Comparison of ENCODE assay signal across 9 cellular contexts in the genomic region with DNA sequence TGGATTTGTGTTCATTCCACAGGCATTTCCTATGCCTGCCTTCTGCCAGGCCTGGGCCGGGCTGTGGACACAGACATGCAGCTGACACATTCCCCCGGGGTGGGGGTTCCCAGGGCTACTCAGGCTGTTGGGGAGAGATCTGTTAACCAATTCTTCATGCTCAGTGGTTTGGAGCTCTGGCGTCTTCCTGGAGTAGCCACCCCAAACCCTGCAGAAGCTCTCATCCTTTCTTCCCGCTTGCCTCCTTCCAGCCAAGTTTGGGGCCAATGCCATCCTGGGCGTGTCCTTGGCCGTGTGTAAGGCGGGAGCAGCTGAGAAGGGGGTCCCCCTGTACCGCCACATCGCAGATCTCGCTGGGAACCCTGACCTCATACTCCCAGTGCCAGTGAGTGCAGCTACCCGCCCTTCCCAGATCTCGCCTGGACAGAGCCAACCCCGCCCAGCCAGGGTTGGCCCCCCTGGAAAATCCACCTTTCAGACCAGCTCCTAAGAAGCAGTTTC. TPM values are rescaled to one million over a fixed set of nuclear protein-coding genes. Genes with fewer than 3 reads are reported as not detected.
DNase-seq lines count a peak whose midpoint lies in the region; ATAC-seq and TF ChIP-seq lines count a peak whose summit lies in the region.
"Had no signal": no experiment of that assay in that cellular context is flagged by ENCODE, and none has a peak within 500 bp of the region (broad histone marks: within the 10 kb centered on the region; RNA-seq: fewer than 3 reads in every experiment).

No MANE protein-coding gene starts in this region.

- ATAC-seq in HG03135 (IDR thresholded peaks at IDR 0.05; ENCODE audit: unreplicated experiment), result no peak

- H3K9ac ChIP-seq in HUES6 (ENCODE audit: low read length) (peak overlapping the region; percentile 38), neural progenitor cell (no peak overlapping the region)

- peak overlapping the region; percentile 27 for H3K4me3 Mint-ChIP-seq in neural progenitor cell
- H3K4me3 Mint-ChIP-seq in immature natural killer cell, result no peak overlapping the region

- H3K4me2 ChIP-seq in neural progenitor cell, result no peak overlapping the region

- no peak overlapping the region for H3K4me3 ChIP-seq in HUES6 (ENCODE audit: low read depth, low read length)
- H3K4me3 ChIP-seq in neural progenitor cell, result no peak overlapping the region

- H3K27me3 Mint-ChIP-seq in neural progenitor cell (ENCODE audit: insufficient read depth, low read depth), result peaks cover 9% of the 10 kb centered on the region
- H3K27me3 Mint-ChIP-seq in immature natural killer cell (ENCODE audit: low read depth in 3 of 3), result peaks cover 6 to 11% (median 7%) of the 10 kb centered on the region in 3 donors

- no peaks in the 10 kb centered on the region for H3K27me3 ChIP-seq in HUES6 (ENCODE audit: control insufficient read depth, insufficient read depth, low read length)
- H3K27me3 ChIP-seq in neural progenitor cell, result no peaks in the 10 kb centered on the region

- peaks cover 43% of the 10 kb centered on the region for H3F3A ChIP-seq in neural progenitor cell (ENCODE audit: low read depth)

- peaks cover 31% of the 10 kb centered on the region for H3K4me1 ChIP-seq in HUES6 (ENCODE audit: control insufficient read depth, insufficient read depth, low read length)
- peaks cover 13% of the 10 kb centered on the region for H3K4me1 ChIP-seq in neural progenitor cell

- no peaks in the 10 kb centered on the region for H4K20me1 ChIP-seq in neural progenitor cell (ENCODE audit: low read depth)

- H3K27ac Mint-ChIP-seq in neural progenitor cell, result peak overlapping the region; percentile 1
- H3K27ac Mint-ChIP-seq in immature natural killer cell, result no peak overlapping the region

- TF ChIP-seq CTCF in neural progenitor cell (IDR thresholded peaks at IDR 0.05), result no peak

- H3K27ac ChIP-seq in HUES6 (ENCODE audit: low read depth, low read length) (no peak overlapping the region), neural progenitor cell (no peak overlapping the region)

- peaks cover 5% of the 10 kb centered on the region for H3K79me2 ChIP-seq in neural progenitor cell (ENCODE audit: low read depth)

- H3K36me3 ChIP-seq in HUES6 (ENCODE audit: control insufficient read depth, insufficient read depth, low read length) (no peaks in the 10 kb centered on the region; the same call in 1 of the 2 replicates), neural progenitor cell (no peaks in the 10 kb centered on the region)

- no peaks in the 10 kb centered on the region for H3K9me3 ChIP-seq in HUES6 (ENCODE audit: control insufficient read depth, insufficient read depth, low read depth, low read length)
- H3K9me3 ChIP-seq in neural progenitor cell (ENCODE audit: low read depth), result no peaks in the 10 kb centered on the region

- H3K4me1 Mint-ChIP-seq in neural progenitor cell (peaks cover 27% of the 10 kb centered on the region), immature natural killer cell (peaks cover 13 to 21% of the 10 kb centered on the region in 2 donors)

- H3K36me3 Mint-ChIP-seq in neural progenitor cell (peaks cover 13% of the 10 kb centered on the region), immature natural killer cell (no peaks in the 10 kb centered on the region)

- DNase-seq in AG08395 (ENCODE audit: low spot score) (peak; percentile 86), dedifferentiated amniotic fluid mesenchymal stem cell (ENCODE audit: extremely low spot score) (peak; percentile 40), neural progenitor cell (ENCODE audit: low spot score) (no peak), NCI-H510A (lab: John Stamatoyannopoulos, UW) (no peak), immature natural killer cell (no peak), NCI-H1048 (lab: John Stamatoyannopoulos, UW) (no peak)
- DNase-seq: GOT3 had no signal

- H2AFZ ChIP-seq in neural progenitor cell (replicated peaks), result no peak overlapping the region

- H3K9me3 Mint-ChIP-seq in neural progenitor cell (no peaks in the 10 kb centered on the region), immature natural killer cell (peaks cover 0 to 1% (median 0%) of the 10 kb centered on the region in 6 donors)

RNA-seq across cellular contexts. Expression of gene ENO3, which starts 2.6 kb away (rescaled TPM):
- 20.8 and 24.5 TPM in 2 replicates for total RNA-seq in neural progenitor cell (ENCODE audit: low replicate concordance)
- polyA plus RNA-seq in immature natural killer cell, result 1 to 10 TPM; 1.6 to 4.2 (median 4.1) TPM

RNA-seq across cellular contexts. Expression of gene PFN1, which starts 5.2 kb away (rescaled TPM):
- 203 and 458 TPM in 2 replicates for total RNA-seq in neural progenitor cell (ENCODE audit: low replicate concordance)
- polyA plus RNA-seq in immature natural killer cell, result 1,000 to 10,000 TPM; 3,573 to 4,444 (median 3,740) TPM

RNA-seq across cellular contexts. Expression of gene RNF167, which starts 13.4 kb away (rescaled TPM):
- 43.9 and 82.1 TPM in 2 replicates for total RNA-seq in neural progenitor cell (ENCODE audit: low replicate concordance)
- 10 to 100 TPM; 62.3 to 78.2 (median 73.1) TPM for polyA plus RNA-seq in immature natural killer cell

RNA-seq across cellular contexts. Expression of gene SLC25A11, which starts 13.7 kb away (rescaled TPM):
- 35.3 and 61.6 TPM in 2 replicates for total RNA-seq in neural progenitor cell (ENCODE audit: low replicate concordance)
- 100 to 1,000 TPM; 139 to 196 (median 139) TPM for polyA plus RNA-seq in immature natural killer cell

RNA-seq across cellular contexts. Expression of gene SPAG7, which starts 14.1 kb away (rescaled TPM):
- 79.7 and 97.6 TPM in 2 replicates for total RNA-seq in neural progenitor cell (ENCODE audit: low replicate concordance)
- polyA plus RNA-seq in immature natural killer cell, result 100 to 1,000 TPM; 117 to 164 (median 155) TPM

Comparison
In these comparisons a context has a peak if more than half of its experiments do, and no peak if none do; other contexts are left out.
1. DNase-seq: peak in AG08395 (single experiment) and dedifferentiated amniotic fluid mesenchymal stem cell (single experiment); none in neural progenitor cell (single experiment), NCI-H510A (single experiment), immature natural killer cell (0 of 3) and NCI-H1048 (single experiment).